In genomic region chr7:117612637-117613036, GRCh38 we compare ENCODE assay signal across 19 cellular contexts.
A peak's percentile ranks its signal among the peaks of the same experiment; 100 is the strongest.
DNase-seq lines count a peak whose midpoint lies in the region; ATAC-seq, FAIRE-seq and TF ChIP-seq lines count a peak whose summit lies in the region.
"Had no signal": no experiment of that assay in that cellular context is flagged by ENCODE, and none has a peak within 500 bp of the region (broad histone marks: within the 10 kb centered on the region; RNA-seq: fewer than 3 reads in every experiment).

No MANE protein-coding gene starts in this region.

- H3K4me3 Mint-ChIP-seq in Calu3 (ENCODE audit: low read depth, unreplicated experiment) (no peak overlapping the region), H9 (no peak overlapping the region), neural progenitor cell (no peak overlapping the region), mesothelial cell of epicardium (no peak overlapping the region), chondrocyte (ENCODE audit: unreplicated experiment) (no peak overlapping the region), WTC11 (no peak overlapping the region)

- H3K27me3 Mint-ChIP-seq in Calu3 (ENCODE audit: unreplicated experiment) (no peaks in the 10 kb centered on the region), H9 (ENCODE audit: low read depth) (no peaks in the 10 kb centered on the region), neural progenitor cell (ENCODE audit: insufficient read depth, low read depth) (no peaks in the 10 kb centered on the region), mesothelial cell of epicardium (ENCODE audit: low read depth) (no peaks in the 10 kb centered on the region), chondrocyte (ENCODE audit: low read depth) (peaks cover 10% of the 10 kb centered on the region), WTC11 (ENCODE audit: low read depth) (no peaks in the 10 kb centered on the region)

- H3K36me3 Mint-ChIP-seq in Calu3 (ENCODE audit: insufficient read depth, unreplicated experiment) (peaks cover 77% of the 10 kb centered on the region), H9 (ENCODE audit: insufficient read depth in 1 of 3, low read depth in 3 of 3) (no peaks in the 10 kb centered on the region), neural progenitor cell (no peaks in the 10 kb centered on the region), mesothelial cell of epicardium (no peaks in the 10 kb centered on the region), chondrocyte (ENCODE audit: low read depth) (no peaks in the 10 kb centered on the region), WTC11 (no peaks in the 10 kb centered on the region)

- H2BK20ac ChIP-seq in H9 (ENCODE audit: low read depth, low read length, poor library complexity, severe bottlenecking) = no peak overlapping the region

- peak overlapping the region; percentile 7 for H3K27ac Mint-ChIP-seq in Calu3 (ENCODE audit: unreplicated experiment)
- H3K27ac Mint-ChIP-seq in H9 = no peak overlapping the region; a peak in 1 of 7 replicates
- no peak overlapping the region for H3K27ac Mint-ChIP-seq in neural progenitor cell
- H3K27ac Mint-ChIP-seq in mesothelial cell of epicardium = no peak overlapping the region
- H3K27ac Mint-ChIP-seq in chondrocyte (ENCODE audit: unreplicated experiment) = no peak overlapping the region
- H3K27ac Mint-ChIP-seq in WTC11 = no peak overlapping the region

- H2BK120ac ChIP-seq in H9 (ENCODE audit: low read depth, low read length, poor library complexity, severe bottlenecking) = no peak overlapping the region

- H2BK5ac ChIP-seq in H9 (ENCODE audit: insufficient read length, low read length) = no peak overlapping the region

- no peaks in the 10 kb centered on the region for H3K79me1 ChIP-seq in H9 (ENCODE audit: insufficient read depth, low read depth, low read length, poor library complexity, severe bottlenecking)

- TF ChIP-seq CTCF in Calu3 (IDR thresholded peaks at IDR 0.05; ENCODE audit: unreplicated experiment) (no peak), H9 (conservative IDR thresholded peaks at IDR 0.05) (no peak), bronchial epithelial cell (IDR thresholded peaks at IDR 0.05; ENCODE audit: insufficient read depth, low read length, severe bottlenecking) (no peak), neural progenitor cell (IDR thresholded peaks at IDR 0.05) (no peak), mesothelial cell of epicardium (IDR thresholded peaks at IDR 0.05; ENCODE audit: unreplicated experiment) (no peak), chondrocyte (IDR thresholded peaks at IDR 0.05) (no peak), WTC11 (IDR thresholded peaks at IDR 0.05) (no peak)

- H3K14ac ChIP-seq in H9 (ENCODE audit: insufficient read depth, low read length) = no peak overlapping the region

- no peaks in the 10 kb centered on the region for H3K27me3 ChIP-seq in H9 (ENCODE audit: insufficient read depth, low read length)
- no peaks in the 10 kb centered on the region for H3K27me3 ChIP-seq in bronchial epithelial cell (ENCODE audit: control insufficient read depth, insufficient read depth, low read length)
- H3K27me3 ChIP-seq in neural progenitor cell = no peaks in the 10 kb centered on the region
- H3K27me3 ChIP-seq: BLaER1 treated with 17β-estradiol and CSF1 and Interleukin-3, amounts not matched to agents 10 nM and 100 nM had no signal

- H4K91ac ChIP-seq in H9 (ENCODE audit: insufficient read length, low read depth, low read length) = no peak overlapping the region

- H3K36me3 ChIP-seq in bronchial epithelial cell (ENCODE audit: control insufficient read depth, insufficient read depth, low read length) (no peaks in the 10 kb centered on the region), neural progenitor cell (no peaks in the 10 kb centered on the region)
- H3K36me3 ChIP-seq: BLaER1 treated with 17β-estradiol and CSF1 and Interleukin-3, amounts not matched to agents 10 nM and 100 nM; HAP-1 had no signal

- H3K9me3 Mint-ChIP-seq in Calu3 (ENCODE audit: low read depth, unreplicated experiment) (no peaks in the 10 kb centered on the region), H9 (no peaks in the 10 kb centered on the region), neural progenitor cell (no peaks in the 10 kb centered on the region), mesothelial cell of epicardium (no peaks in the 10 kb centered on the region), chondrocyte (ENCODE audit: low read depth) (no peaks in the 10 kb centered on the region), WTC11 (no peaks in the 10 kb centered on the region)

- H3K9ac ChIP-seq in H9 (ENCODE audit: extremely low read depth, insufficient read length, low read length) (no peak overlapping the region), neural progenitor cell (no peak overlapping the region)
- H3K9ac ChIP-seq: BLaER1 treated with 17β-estradiol and CSF1 and Interleukin-3, amounts not matched to agents 10 nM and 100 nM; SK-N-SH had no signal

- DNase-seq in Calu3 = no peak
- no peak for DNase-seq in H9
- peak; percentile 29 for DNase-seq in bronchial epithelial cell (ENCODE audit: low read depth)
- DNase-seq in neural progenitor cell (ENCODE audit: low spot score) = no peak
- DNase-seq in mesothelial cell of epicardium (ENCODE audit: low spot score in 2 of 2, unreplicated experiment in 2 of 2) = no peak
- DNase-seq in chondrocyte (ENCODE audit: low spot score) = no peak
- no peak for DNase-seq in WTC11 (ENCODE audit: low spot score)
- DNase-seq: DMS 273 treated with DMSO at 0.1 percent for 48 hours, MV-4-11, NCI-H1436, NCI-H2029 treated with DMSO at 0.1 percent for 48 hours, NCI-H510A, NCI-H774, SK-N-SH had no signal

- H3K9me3 ChIP-seq in H9 (ENCODE audit: control insufficient read depth, low read depth, low read length) (no peaks in the 10 kb centered on the region), neural progenitor cell (ENCODE audit: low read depth) (no peaks in the 10 kb centered on the region)
- H3K9me3 ChIP-seq: A549; BLaER1 treated with 17β-estradiol and CSF1 and Interleukin-3, amounts not matched to agents 10 nM and 100 nM; HAP-1; SK-N-SH had no signal

- H3K23me2 ChIP-seq in H9 (ENCODE audit: insufficient read length, low read depth, low read length, poor library complexity, severe bottlenecking) = no peaks in the 10 kb centered on the region

- H3K4me3 ChIP-seq in bronchial epithelial cell (ENCODE audit: low read depth, low read length) = no peak overlapping the region
- no peak overlapping the region for H3K4me3 ChIP-seq in neural progenitor cell
- H3K4me3 ChIP-seq: A549; BLaER1 treated with 17β-estradiol and CSF1 and Interleukin-3, amounts not matched to agents 10 nM and 100 nM; HAP-1 had no signal

- no peak overlapping the region for H3T11ph ChIP-seq in H9 (ENCODE audit: low read length)

- no peak overlapping the region for H3K23ac ChIP-seq in H9 (ENCODE audit: insufficient read length, low read depth, low read length)

- no peak overlapping the region for H3K27ac ChIP-seq in H9 (ENCODE audit: insufficient read length, low read depth, low read length)
- H3K27ac ChIP-seq in neural progenitor cell = no peak overlapping the region
- H3K27ac ChIP-seq: A549; BLaER1 treated with 17β-estradiol and CSF1 and Interleukin-3, amounts not matched to agents 10 nM and 100 nM had no signal

- no peak for FAIRE-seq in bronchial epithelial cell (lab: Jason Lieb, UNC)

- H2BK12ac ChIP-seq in H9 (ENCODE audit: insufficient read length, low read depth, low read length) = no peak overlapping the region

- H2AFZ ChIP-seq in H9 (ENCODE audit: low read length) = peak overlapping the region; percentile 68
- peak overlapping the region; percentile 48 for H2AFZ ChIP-seq in neural progenitor cell (replicated peaks)

- H2AK5ac ChIP-seq in H9 (ENCODE audit: insufficient read length, low read length) = no peak overlapping the region

- ATAC-seq in HG03521 (IDR thresholded peaks at IDR 0.05; ENCODE audit: unreplicated experiment) = no peak
- no peak for ATAC-seq in WTC11
- ATAC-seq: A549, Panc1 had no signal

- CTCF ChIA-PET in Calu3 (lab: Charles Lee) = no interaction called here
- CTCF ChIA-PET in WTC11 (lab: Charles Lee) = interaction anchor here (0.6 kb wide), 1 partner anchor 747 kb away, joined by 3 read pairs; no protein-coding TSS in a partner anchor

- no peaks in the 10 kb centered on the region for H3K79me2 ChIP-seq in H9 (ENCODE audit: insufficient read depth, low read length)
- H3K79me2 ChIP-seq in neural progenitor cell (ENCODE audit: low read depth) = no peaks in the 10 kb centered on the region

- H3F3A ChIP-seq in neural progenitor cell (ENCODE audit: low read depth) = no peaks in the 10 kb centered on the region

- BruUV-seq in Calu3 (replicated peaks; lab: Mats Ljungman, UMichigan) = no TSS peak

- no peak overlapping the region for H4K8ac ChIP-seq in H9 (replicated peaks; ENCODE audit: insufficient read length, low read depth, low read length)

- H2BK15ac ChIP-seq in H9 (ENCODE audit: low read depth, low read length) = no peak overlapping the region

- no CpG with 5 or more reads among the region's 3 CpGs for WGBS in H9 (ENCODE audit: extremely low coverage, insufficient read length, low lambda C conversion rate)

- intact Hi-C loops in Calu3 (cut with micrococcal nuclease; ENCODE audit: unreplicated experiment) = no loop called here

- POLR2A ChIA-PET in WTC11 (lab: Charles Lee) = no interaction called here

- H3K4ac ChIP-seq in H9 (ENCODE audit: low read depth, low read length) = no peak overlapping the region

- H3K4me1 ChIP-seq in H9 (ENCODE audit: insufficient read depth, low read length) (no peaks in the 10 kb centered on the region), neural progenitor cell (no peaks in the 10 kb centered on the region)
- H3K4me1 ChIP-seq: BLaER1 treated with 17β-estradiol and CSF1 and Interleukin-3, amounts not matched to agents 10 nM and 100 nM; HAP-1 had no signal

- H3K4me2 ChIP-seq in H9 (ENCODE audit: insufficient read depth, insufficient read length, low read length) (no peak overlapping the region), neural progenitor cell (no peak overlapping the region)
- H3K4me2 ChIP-seq: A549; BLaER1 treated with 17β-estradiol and CSF1 and Interleukin-3, amounts not matched to agents 10 nM and 100 nM; SK-N-SH had no signal

- no peak overlapping the region for H3K18ac ChIP-seq in H9 (ENCODE audit: insufficient read length, low read depth, low read length)

- no peak overlapping the region for H3K56ac ChIP-seq in H9 (ENCODE audit: insufficient read length, low read depth, low read length)

- peaks cover 44% of the 10 kb centered on the region for H3K4me1 Mint-ChIP-seq in Calu3 (ENCODE audit: low read depth, unreplicated experiment)
- H3K4me1 Mint-ChIP-seq in H9 = peaks cover 0 to 2% of the 10 kb centered on the region in 2 experiments; a peak in 1 of 4 replicates
- no peaks in the 10 kb centered on the region for H3K4me1 Mint-ChIP-seq in neural progenitor cell
- H3K4me1 Mint-ChIP-seq in mesothelial cell of epicardium = no peaks in the 10 kb centered on the region
- H3K4me1 Mint-ChIP-seq in chondrocyte (ENCODE audit: low read depth) = no peaks in the 10 kb centered on the region
- peaks cover 3% of the 10 kb centered on the region; the same call in 1 of the 2 replicates for H3K4me1 Mint-ChIP-seq in WTC11

- no peaks in the 10 kb centered on the region for H4K20me1 ChIP-seq in H9 (ENCODE audit: control insufficient read depth, insufficient read depth, insufficient read length)
- no peaks in the 10 kb centered on the region for H4K20me1 ChIP-seq in neural progenitor cell (ENCODE audit: low read depth)
- H4K20me1 ChIP-seq: BLaER1 treated with 17β-estradiol and CSF1 and Interleukin-3, amounts not matched to agents 10 nM and 100 nM had no signal

- H4K5ac ChIP-seq in H9 (ENCODE audit: insufficient read length, low read depth, low read length) = no peak overlapping the region
